In the genomic region with DNA sequence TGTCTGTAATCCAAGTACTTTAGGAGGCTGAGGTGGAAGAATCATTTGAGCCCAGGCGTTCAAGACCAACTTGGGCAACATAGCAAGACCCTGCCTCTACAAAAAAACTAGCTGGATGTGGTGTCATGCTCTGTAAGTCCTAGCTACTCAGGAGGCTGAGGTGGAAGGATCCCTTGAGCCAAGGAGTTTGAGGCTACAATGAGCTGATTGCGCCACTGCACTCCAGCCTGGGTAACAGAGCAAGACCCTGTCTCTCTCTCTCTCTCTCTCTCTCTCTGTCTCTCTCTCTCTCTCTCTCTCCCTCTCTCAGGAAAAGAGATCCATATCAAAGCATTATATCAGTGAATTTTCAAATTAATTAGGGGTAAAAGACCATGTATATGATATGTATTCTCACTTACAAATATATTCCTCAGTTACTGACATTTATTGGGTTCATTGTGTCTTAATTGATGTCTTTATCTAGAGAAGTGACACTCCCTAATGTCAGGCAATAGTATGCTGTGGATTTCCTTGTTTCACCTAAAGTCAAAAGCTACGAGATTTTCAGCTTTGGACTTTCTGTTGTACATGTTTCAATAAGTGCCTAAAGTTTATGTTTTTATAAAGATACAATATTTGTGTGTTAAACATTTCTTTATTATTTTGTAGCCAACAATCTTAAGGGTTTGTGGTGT, we compare ENCODE assay signal across 23 cellular contexts.
DNase-seq lines count a peak whose midpoint lies in the region; ATAC-seq and TF ChIP-seq lines count a peak whose summit lies in the region.
"Had no signal": no experiment of that assay in that cellular context is flagged by ENCODE, and none has a peak within 500 bp of the region (broad histone marks: within the 10 kb centered on the region; RNA-seq: fewer than 3 reads in every experiment).

No MANE protein-coding gene starts in this region.

- H3K4me1 ChIP-seq in DND-41 (ENCODE audit: insufficient read depth, low read length) (peaks cover 59% of the 10 kb centered on the region), HAP-1 (no peaks in the 10 kb centered on the region)
- peaks cover 0 to 23% of the 10 kb centered on the region in 2 donors for H3K4me1 ChIP-seq in naive thymus-derived CD4-positive, alpha-beta T cell (ENCODE audit: control insufficient read depth in 2 of 2, insufficient read depth in 2 of 2, low read length in 2 of 2)
- H3K4me1 ChIP-seq: ascending aorta had no signal

- H3K9me3 Mint-ChIP-seq in CD14-positive monocyte = no peaks in the 10 kb centered on the region
- H3K9me3 Mint-ChIP-seq in activated naive CD8-positive, alpha-beta T cell (ENCODE audit: low read depth) = no peaks in the 10 kb centered on the region
- H3K9me3 Mint-ChIP-seq in naive thymus-derived CD4-positive, alpha-beta T cell = no peaks in the 10 kb centered on the region
- H3K9me3 Mint-ChIP-seq: CD8-positive, alpha-beta T cell; HFFc6; nephron had no signal

- peaks cover 14% of the 10 kb centered on the region for H4K20me1 ChIP-seq in DND-41 (ENCODE audit: insufficient read depth, low read length)

- DNase-seq in CD14-positive monocyte (ENCODE audit: low spot score) = no peak
- no peak for DNase-seq in DND-41
- no peak for DNase-seq in naive thymus-derived CD4-positive, alpha-beta T cell
- DNase-seq in GDM1 (lab: John Stamatoyannopoulos, UW) = no peak
- DNase-seq in HAP-1 (ENCODE audit: low spot score in 2 of 2) = no peak
- no peak for DNase-seq in stimulated activated CD4-positive, alpha-beta T cell treated with anti-CD3 and anti-CD28 coated beads, Interleukin-12 subunit alpha, Interleukin-12 subunit beta, amount 100 ng/mL, for 4 hours
- DNase-seq: activated CD4-positive, alpha-beta T cell treated with anti-CD3 and anti-CD28 coated beads for 4 hours; activated naive CD4-positive, alpha-beta T cell; caudate nucleus; CD8-positive, alpha-beta T cell; dorsolateral prefrontal cortex; HFFc6; NCI-H187; NCI-H82; OCI-M1; posterior cingulate gyrus; SHP77; thyroid gland had no signal

- H3K9me3 ChIP-seq in DND-41 (ENCODE audit: insufficient read depth, low read length, severe bottlenecking) (no peaks in the 10 kb centered on the region), HAP-1 (no peaks in the 10 kb centered on the region)
- no peaks in the 10 kb centered on the region for H3K9me3 ChIP-seq in naive thymus-derived CD4-positive, alpha-beta T cell (ENCODE audit: control insufficient read depth in 2 of 3, low read length in 3 of 3)
- H3K9me3 ChIP-seq: ascending aorta, thyroid gland had no signal

- CTCF ChIA-PET in naive thymus-derived CD4-positive, alpha-beta T cell (lab: Charles Lee) = interaction anchor here (0.7 to 2.2 kb wide), 3 partner anchors 27 to 139 kb away, joined by 3 to 8 read pairs (median 7); no protein-coding TSS in a partner anchor

- in situ Hi-C loops in HAP-1 (cut with MboI; ENCODE audit: low sequenced_read_pairs) = no loop called here

- TF ChIP-seq CTCF in CD14-positive monocyte (IDR thresholded peaks at IDR 0.05) (no peak), DND-41 (IDR thresholded peaks at IDR 0.05; ENCODE audit: borderline replicate concordance, extremely low read depth, low read length, poor library complexity, severe bottlenecking) (no peak)

- ATAC-seq in DND-41 (ENCODE audit: insufficient read depth, low read depth) (no peak), HG03439 (IDR thresholded peaks at IDR 0.05; ENCODE audit: unreplicated experiment) (no peak)
- no peak for ATAC-seq in naive thymus-derived CD4-positive, alpha-beta T cell
- ATAC-seq: CD8-positive, alpha-beta T cell had no signal

- H3K4me3 ChIP-seq in DND-41 (ENCODE audit: low read depth in 1 of 2, low read length in 2 of 2) (no peak overlapping the region), HAP-1 (no peak overlapping the region)
- H3K4me3 ChIP-seq in naive thymus-derived CD4-positive, alpha-beta T cell (ENCODE audit: low read length) = no peak overlapping the region
- H3K4me3 ChIP-seq: ascending aorta, dorsolateral prefrontal cortex, thyroid gland had no signal

- H3K9ac ChIP-seq in DND-41 (ENCODE audit: low read depth, low read length) = no peak overlapping the region
- H3K9ac ChIP-seq: KMS-11 had no signal

- H3K27ac ChIP-seq in DND-41 (ENCODE audit: low read length) = peak overlapping the region; percentile 35
- H3K27ac ChIP-seq in naive thymus-derived CD4-positive, alpha-beta T cell (ENCODE audit: low read depth, low read length) = no peak overlapping the region
- H3K27ac ChIP-seq: ascending aorta, dorsolateral prefrontal cortex, KMS-11, thyroid gland had no signal

- intact Hi-C loops in CD14-positive monocyte (cut with micrococcal nuclease) = loop anchor here in 1 of 2 donors (10.0 kb wide), 1 partner anchor 811 kb away; no protein-coding TSS in a partner anchor
- intact Hi-C loops in naive thymus-derived CD4-positive, alpha-beta T cell (cut with micrococcal nuclease) = loop anchor here in 1 of 2 donors (5.0 kb wide), 2 partner anchors 88 to 823 kb away; no protein-coding TSS in a partner anchor

- H3K4me2 ChIP-seq in DND-41 (ENCODE audit: insufficient read depth, low read length) = no peak overlapping the region
- H3K4me2 ChIP-seq: KMS-11 had no signal

- H3K36me3 ChIP-seq in DND-41 (ENCODE audit: insufficient read depth, low read length) = peaks cover 58% of the 10 kb centered on the region
- peaks cover 0 to 23% (median 11%) of the 10 kb centered on the region in 3 experiments for H3K36me3 ChIP-seq in naive thymus-derived CD4-positive, alpha-beta T cell (ENCODE audit: control insufficient read depth in 2 of 3, insufficient read depth in 3 of 3, low read length in 3 of 3)
- peaks cover 22% of the 10 kb centered on the region for H3K36me3 ChIP-seq in HAP-1 (replicated peaks)

- H3K27me3 ChIP-seq in DND-41 (ENCODE audit: insufficient read depth, low read length, poor library complexity) (no peaks in the 10 kb centered on the region), HAP-1 (ENCODE audit: low read depth) (no peaks in the 10 kb centered on the region)
- H3K27me3 ChIP-seq in naive thymus-derived CD4-positive, alpha-beta T cell (ENCODE audit: control insufficient read depth in 2 of 2, insufficient read depth in 2 of 2, low read length in 2 of 2) = no peaks in the 10 kb centered on the region
- H3K27me3 ChIP-seq: ascending aorta, dorsolateral prefrontal cortex, thyroid gland had no signal

- peaks cover 71 to 83% of the 10 kb centered on the region in 2 donors for H3K36me3 Mint-ChIP-seq in CD14-positive monocyte
- H3K36me3 Mint-ChIP-seq in activated naive CD8-positive, alpha-beta T cell = peaks cover 7% of the 10 kb centered on the region
- H3K36me3 Mint-ChIP-seq in naive thymus-derived CD4-positive, alpha-beta T cell = peaks cover under 1 to 23% (median 6%) of the 10 kb centered on the region in 5 donors

- POLR2A ChIA-PET in naive thymus-derived CD4-positive, alpha-beta T cell (lab: Charles Lee) = no interaction called here

- H2AFZ ChIP-seq in DND-41 (ENCODE audit: low read depth, low read length) = no peak overlapping the region

- H3K27me3 Mint-ChIP-seq in CD14-positive monocyte (ENCODE audit: low read depth in 3 of 3) = no peaks in the 10 kb centered on the region
- H3K27me3 Mint-ChIP-seq in activated naive CD8-positive, alpha-beta T cell = no peaks in the 10 kb centered on the region
- no peaks in the 10 kb centered on the region for H3K27me3 Mint-ChIP-seq in naive thymus-derived CD4-positive, alpha-beta T cell

- peaks cover 11% of the 10 kb centered on the region for H3K4me1 Mint-ChIP-seq in CD14-positive monocyte
- H3K4me1 Mint-ChIP-seq in activated naive CD8-positive, alpha-beta T cell (ENCODE audit: low read depth) = peaks cover 77% of the 10 kb centered on the region
- peaks cover 33 to 92% (median 72%) of the 10 kb centered on the region in 7 donors for H3K4me1 Mint-ChIP-seq in naive thymus-derived CD4-positive, alpha-beta T cell
- H3K4me1 Mint-ChIP-seq: nephron had no signal

- H3K4me3 Mint-ChIP-seq in CD14-positive monocyte = no peak overlapping the region
- no peak overlapping the region for H3K4me3 Mint-ChIP-seq in activated naive CD8-positive, alpha-beta T cell
- peak overlapping the region in 1 of 10 donors; percentile 16 for H3K4me3 Mint-ChIP-seq in naive thymus-derived CD4-positive, alpha-beta T cell
- H3K4me3 Mint-ChIP-seq: CD8-positive, alpha-beta T cell; HFFc6; nephron had no signal

- H3K79me2 ChIP-seq in DND-41 (ENCODE audit: insufficient read depth, low read length) = peaks cover 72% of the 10 kb centered on the region

- H3K27ac Mint-ChIP-seq in CD14-positive monocyte = peak overlapping the region in 4 of 7 donors; percentile 7 to 48 (median 42)
- peak overlapping the region; percentile 75 for H3K27ac Mint-ChIP-seq in activated naive CD8-positive, alpha-beta T cell
- H3K27ac Mint-ChIP-seq in naive thymus-derived CD4-positive, alpha-beta T cell = peak overlapping the region in 6 of 9 donors; percentile 6 to 53 (median 47)
- H3K27ac Mint-ChIP-seq: CD8-positive, alpha-beta T cell; HFFc6; nephron had no signal
